ENCODE assay signal across 1 cellular context in the genomic region with DNA sequence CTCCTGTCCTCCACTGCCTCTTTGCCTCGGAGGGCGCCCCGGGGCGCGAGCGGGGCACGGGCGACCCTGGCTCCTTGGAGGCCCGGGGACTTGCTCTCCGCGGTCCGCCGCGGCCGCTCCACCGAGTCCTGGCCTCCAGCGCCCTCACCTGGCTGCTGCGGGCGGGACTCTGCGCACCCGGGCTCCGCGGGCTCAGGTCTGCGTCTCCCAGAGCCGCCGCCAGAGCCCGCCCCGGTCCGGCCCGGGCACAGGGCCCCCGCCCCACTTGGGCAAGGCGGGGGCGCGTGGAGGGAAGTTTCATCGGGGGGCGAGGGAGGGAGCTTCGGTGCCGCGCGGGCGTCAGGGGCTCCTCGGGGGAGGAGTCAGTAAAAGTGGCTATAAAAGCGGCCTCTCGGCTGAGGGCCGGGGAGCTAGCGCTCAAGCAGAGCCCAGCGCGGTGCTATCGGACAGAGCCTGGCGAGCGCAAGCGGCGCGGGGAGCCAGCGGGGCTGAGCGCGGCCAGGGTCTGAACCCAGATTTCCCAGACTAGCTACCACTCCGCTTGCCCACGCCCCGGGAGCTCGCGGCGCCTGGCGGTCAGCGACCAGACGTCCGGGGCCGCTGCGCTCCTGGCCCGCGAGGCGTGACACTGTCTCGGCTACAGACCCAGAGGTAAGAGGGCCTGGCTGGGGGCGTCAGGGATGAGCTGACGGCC.
TF ChIP-seq lines count a peak whose summit lies in the region.

A gene with protein sequence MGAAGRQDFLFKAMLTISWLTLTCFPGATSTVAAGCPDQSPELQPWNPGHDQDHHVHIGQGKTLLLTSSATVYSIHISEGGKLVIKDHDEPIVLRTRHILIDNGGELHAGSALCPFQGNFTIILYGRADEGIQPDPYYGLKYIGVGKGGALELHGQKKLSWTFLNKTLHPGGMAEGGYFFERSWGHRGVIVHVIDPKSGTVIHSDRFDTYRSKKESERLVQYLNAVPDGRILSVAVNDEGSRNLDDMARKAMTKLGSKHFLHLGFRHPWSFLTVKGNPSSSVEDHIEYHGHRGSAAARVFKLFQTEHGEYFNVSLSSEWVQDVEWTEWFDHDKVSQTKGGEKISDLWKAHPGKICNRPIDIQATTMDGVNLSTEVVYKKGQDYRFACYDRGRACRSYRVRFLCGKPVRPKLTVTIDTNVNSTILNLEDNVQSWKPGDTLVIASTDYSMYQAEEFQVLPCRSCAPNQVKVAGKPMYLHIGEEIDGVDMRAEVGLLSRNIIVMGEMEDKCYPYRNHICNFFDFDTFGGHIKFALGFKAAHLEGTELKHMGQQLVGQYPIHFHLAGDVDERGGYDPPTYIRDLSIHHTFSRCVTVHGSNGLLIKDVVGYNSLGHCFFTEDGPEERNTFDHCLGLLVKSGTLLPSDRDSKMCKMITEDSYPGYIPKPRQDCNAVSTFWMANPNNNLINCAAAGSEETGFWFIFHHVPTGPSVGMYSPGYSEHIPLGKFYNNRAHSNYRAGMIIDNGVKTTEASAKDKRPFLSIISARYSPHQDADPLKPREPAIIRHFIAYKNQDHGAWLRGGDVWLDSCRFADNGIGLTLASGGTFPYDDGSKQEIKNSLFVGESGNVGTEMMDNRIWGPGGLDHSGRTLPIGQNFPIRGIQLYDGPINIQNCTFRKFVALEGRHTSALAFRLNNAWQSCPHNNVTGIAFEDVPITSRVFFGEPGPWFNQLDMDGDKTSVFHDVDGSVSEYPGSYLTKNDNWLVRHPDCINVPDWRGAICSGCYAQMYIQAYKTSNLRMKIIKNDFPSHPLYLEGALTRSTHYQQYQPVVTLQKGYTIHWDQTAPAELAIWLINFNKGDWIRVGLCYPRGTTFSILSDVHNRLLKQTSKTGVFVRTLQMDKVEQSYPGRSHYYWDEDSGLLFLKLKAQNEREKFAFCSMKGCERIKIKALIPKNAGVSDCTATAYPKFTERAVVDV (N-terminal part only) (plus strand): TSS at position 407 of the 694 bp plus-strand sequence. CDS start 94,510 bp downstream, outside the sequence.

TF ChIP-seq in neural cell, 6 proteins besides CTCF, POLR2A, EP300 and RAD21 (continued from another document):
- TF ChIP-seq, protein P1, sequence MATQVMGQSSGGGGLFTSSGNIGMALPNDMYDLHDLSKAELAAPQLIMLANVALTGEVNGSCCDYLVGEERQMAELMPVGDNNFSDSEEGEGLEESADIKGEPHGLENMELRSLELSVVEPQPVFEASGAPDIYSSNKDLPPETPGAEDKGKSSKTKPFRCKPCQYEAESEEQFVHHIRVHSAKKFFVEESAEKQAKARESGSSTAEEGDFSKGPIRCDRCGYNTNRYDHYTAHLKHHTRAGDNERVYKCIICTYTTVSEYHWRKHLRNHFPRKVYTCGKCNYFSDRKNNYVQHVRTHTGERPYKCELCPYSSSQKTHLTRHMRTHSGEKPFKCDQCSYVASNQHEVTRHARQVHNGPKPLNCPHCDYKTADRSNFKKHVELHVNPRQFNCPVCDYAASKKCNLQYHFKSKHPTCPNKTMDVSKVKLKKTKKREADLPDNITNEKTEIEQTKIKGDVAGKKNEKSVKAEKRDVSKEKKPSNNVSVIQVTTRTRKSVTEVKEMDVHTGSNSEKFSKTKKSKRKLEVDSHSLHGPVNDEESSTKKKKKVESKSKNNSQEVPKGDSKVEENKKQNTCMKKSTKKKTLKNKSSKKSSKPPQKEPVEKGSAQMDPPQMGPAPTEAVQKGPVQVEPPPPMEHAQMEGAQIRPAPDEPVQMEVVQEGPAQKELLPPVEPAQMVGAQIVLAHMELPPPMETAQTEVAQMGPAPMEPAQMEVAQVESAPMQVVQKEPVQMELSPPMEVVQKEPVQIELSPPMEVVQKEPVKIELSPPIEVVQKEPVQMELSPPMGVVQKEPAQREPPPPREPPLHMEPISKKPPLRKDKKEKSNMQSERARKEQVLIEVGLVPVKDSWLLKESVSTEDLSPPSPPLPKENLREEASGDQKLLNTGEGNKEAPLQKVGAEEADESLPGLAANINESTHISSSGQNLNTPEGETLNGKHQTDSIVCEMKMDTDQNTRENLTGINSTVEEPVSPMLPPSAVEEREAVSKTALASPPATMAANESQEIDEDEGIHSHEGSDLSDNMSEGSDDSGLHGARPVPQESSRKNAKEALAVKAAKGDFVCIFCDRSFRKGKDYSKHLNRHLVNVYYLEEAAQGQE (IDR thresholded peaks at IDR 0.05; ENCODE audit: borderline replicate concordance), result no peak
- peak; percentile 88 for TF ChIP-seq SMC3 (conservative IDR thresholded peaks at IDR 0.05; ENCODE audit: poor library complexity)
